Comparison of ENCODE assay signal across 14 cellular contexts in the genomic region with DNA sequence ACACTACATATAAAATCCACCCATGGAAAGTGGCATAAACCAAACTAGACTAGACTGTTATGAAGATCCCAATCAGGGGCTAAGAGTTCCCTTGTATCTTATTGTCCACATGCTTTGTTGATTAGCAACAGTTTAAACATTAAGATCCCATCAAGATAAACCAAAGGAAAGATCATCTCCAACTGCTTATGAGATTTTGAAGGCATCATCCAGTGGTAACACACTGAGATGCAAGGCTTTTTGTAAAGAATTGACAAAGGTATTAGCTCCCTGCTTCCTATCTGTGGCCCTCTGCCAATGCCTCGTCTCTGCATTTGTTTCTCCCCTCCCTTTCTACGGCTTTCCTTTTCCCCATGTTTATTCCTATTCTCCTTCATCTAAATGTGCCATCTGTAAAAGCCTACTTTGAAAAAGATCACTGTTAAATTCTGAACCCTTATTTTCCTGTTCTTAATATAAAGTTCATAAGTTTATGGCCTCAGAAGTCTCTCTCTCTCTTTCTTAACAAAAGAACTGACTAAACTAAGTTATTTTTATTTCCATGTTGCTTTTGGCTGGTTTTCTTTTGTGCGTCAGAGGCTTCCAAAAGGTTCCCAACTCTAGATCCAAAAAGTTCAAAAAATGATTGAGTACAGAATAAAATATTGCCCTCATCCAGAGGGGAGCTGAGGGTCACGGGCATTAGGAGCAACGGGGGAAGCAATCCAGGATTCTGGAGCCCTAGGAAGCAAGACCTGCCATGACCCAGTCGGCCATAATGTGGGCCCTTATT. TPM values are rescaled to one million over a fixed set of nuclear protein-coding genes. Genes with fewer than 3 reads are reported as not detected.
DNase-seq lines count a peak whose midpoint lies in the region; ATAC-seq and TF ChIP-seq lines count a peak whose summit lies in the region.
"Had no signal": no experiment of that assay in that cellular context is flagged by ENCODE, and none has a peak within 500 bp of the region (broad histone marks: within the 10 kb centered on the region; RNA-seq: fewer than 3 reads in every experiment).

No MANE protein-coding gene starts in this region.

- no peaks in the 10 kb centered on the region for H3K27me3 ChIP-seq in skeletal muscle tissue (ENCODE audit: control insufficient read depth in 3 of 3, insufficient read depth in 3 of 3, low read length in 3 of 3)

- H3K4me3 ChIP-seq in HEK293 (ENCODE audit: low read depth, low read length) (no peak overlapping the region), skeletal muscle tissue (ENCODE audit: low read length in 3 of 3) (peak overlapping the region in 1 of 3 donors; percentile 23)
- H3K4me3 ChIP-seq: BLaER1 treated with 17β-estradiol and CSF1 and Interleukin-3, amounts not matched to agents 10 nM and 100 nM had no signal

- intact Hi-C loops in left ventricle myocardium superior (cut with micrococcal nuclease), result no loop called here

- DNase-seq in caudate nucleus (lab: John Stamatoyannopoulos, UW) (no peak), left ventricle myocardium superior (no peak), ACHN (no peak), HPDE6-E6E7 (ENCODE audit: extremely low spot score) (no peak), activated gamma-delta T cell treated with Interleukin-2 at 50 U/mL for 16 hours (no peak)
- DNase-seq: cerebellar nuclear complex; GF-D8; nephron progenitor cell; stimulated activated CD4-positive, alpha-beta T cell treated with anti-CD3 and anti-CD28 coated beads, Interleukin-1b, Interleukin-23, amount 100 ng/mL, for 48 hours; stimulated activated naive CD4-positive, alpha-beta T cell had no signal

- peaks cover 4% of the 10 kb centered on the region; the same call in 1 of the 2 replicates for H3K4me1 ChIP-seq in HEK293 (ENCODE audit: control insufficient read depth, insufficient read depth, low read length)
- peaks cover 7 to 23% (median 23%) of the 10 kb centered on the region in 3 donors for H3K4me1 ChIP-seq in skeletal muscle tissue (ENCODE audit: control insufficient read depth in 3 of 3, insufficient read depth in 3 of 3, low read length in 3 of 3)

- POLR2A ChIA-PET in HEK293 (lab: Yijun Ruan, JAX), result no interaction called here

- H3K36me3 ChIP-seq in HEK293 (ENCODE audit: control insufficient read depth in 2 of 2, insufficient read depth in 1 of 2, low read length in 2 of 2) (no peaks in the 10 kb centered on the region), skeletal muscle tissue (ENCODE audit: control insufficient read depth in 3 of 3, insufficient read depth in 3 of 3, low read length in 3 of 3) (no peaks in the 10 kb centered on the region)
- H3K36me3 ChIP-seq: BLaER1 treated with 17β-estradiol and CSF1 and Interleukin-3, amounts not matched to agents 10 nM and 100 nM had no signal

- no peak for TF ChIP-seq CTCF in HEK293 (tag by site-specific recombination; IDR thresholded peaks at IDR 0.05)

- CTCF ChIA-PET in HEK293 (lab: Yijun Ruan, JAX), result no interaction called here

- in situ Hi-C loops in ACHN (cut with HindIII; ENCODE audit: low pct_ligation_motif_present, low pct_unique_long_range_greater_than_20kb, low sequenced_read_pairs), result no loop called here

- H3K9me3 ChIP-seq in HEK293 (ENCODE audit: control insufficient read depth, insufficient read depth, low read depth, low read length) (no peaks in the 10 kb centered on the region), skeletal muscle tissue (ENCODE audit: control insufficient read depth in 3 of 3, low read length in 3 of 3) (no peaks in the 10 kb centered on the region)

- H3K9ac ChIP-seq in skeletal muscle tissue (ENCODE audit: low read depth in 1 of 3, low read length in 3 of 3), result no peak overlapping the region
- H3K9ac ChIP-seq: BLaER1 treated with 17β-estradiol and CSF1 and Interleukin-3, amounts not matched to agents 10 nM and 100 nM had no signal

- ATAC-seq in left ventricle myocardium superior (peak; percentile 16), GM21529 (IDR thresholded peaks at IDR 0.05; ENCODE audit: unreplicated experiment) (no peak)

- H3K27ac ChIP-seq in HEK293 (ENCODE audit: extremely low read depth, low read depth, low read length) (no peak overlapping the region), caudate nucleus (ENCODE audit: low read depth, low read length) (peak overlapping the region; percentile 14), skeletal muscle tissue (ENCODE audit: low read depth, low read length) (peak overlapping the region; percentile 64)
- H3K27ac ChIP-seq: BLaER1 treated with 17β-estradiol and CSF1 and Interleukin-3, amounts not matched to agents 10 nM and 100 nM had no signal

TF ChIP-seq in HEK293, 187 proteins besides CTCF, POLR2A, EP300 and RAD21:
- TF ChIP-seq, protein P1, sequence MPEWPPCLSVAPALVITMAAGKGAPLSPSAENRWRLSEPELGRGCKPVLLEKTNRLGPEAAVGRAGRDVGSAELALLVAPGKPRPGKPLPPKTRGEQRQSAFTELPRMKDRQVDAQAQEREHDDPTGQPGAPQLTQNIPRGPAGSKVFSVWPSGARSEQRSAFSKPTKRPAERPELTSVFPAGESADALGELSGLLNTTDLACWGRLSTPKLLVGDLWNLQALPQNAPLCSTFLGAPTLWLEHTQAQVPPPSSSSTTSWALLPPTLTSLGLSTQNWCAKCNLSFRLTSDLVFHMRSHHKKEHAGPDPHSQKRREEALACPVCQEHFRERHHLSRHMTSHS (tag by site-specific recombination; IDR thresholded peaks at IDR 0.05), result no peak
- TF ChIP-seq ZNF600 (tag by site-specific recombination; IDR thresholded peaks at IDR 0.05), result 0 out of 2 replicates have a peak, but pooled peaks have one; percentile 17

RNA-seq across cellular contexts. Expression of gene PLD1, which starts 5.5 kb away (rescaled TPM):
- total RNA-seq in left ventricle myocardium superior (75.1 TPM), skeletal muscle tissue (31.3 TPM)

RNA-seq across cellular contexts. Expression of gene TMEM212, which starts 38.3 kb away (rescaled TPM):
- total RNA-seq in left ventricle myocardium superior (not detected), skeletal muscle tissue (not detected)
